21 cellular contexts compared by ENCODE assay signal in genomic region chr14:91339076-91339475, GRCh38.
DNase-seq lines count a peak whose midpoint lies in the region; ATAC-seq and TF ChIP-seq lines count a peak whose summit lies in the region.
"Had no signal": no experiment of that assay in that cellular context is flagged by ENCODE, and none has a peak within 500 bp of the region (broad histone marks: within the 10 kb centered on the region; RNA-seq: fewer than 3 reads in every experiment).

No MANE protein-coding gene starts in this region.

- no peak overlapping the region for H3K4ac ChIP-seq in mesendoderm (ENCODE audit: low read depth, low read length)

- CTCF ChIA-PET in activated naive CD4-positive, alpha-beta T cell treated with anti-CD3 and anti-CD28 coated beads, Interleukin-2, amount 10 ng/mL, durations not matched to agents 7 days and 5 days (lab: Charles Lee) = interaction anchor here (1.8 to 1.9 kb wide), 2 partner anchors 11 to 15 kb away, joined by 6 read pairs; no protein-coding TSS in a partner anchor
- CTCF ChIA-PET in activated naive CD4-positive, alpha-beta T cell treated with anti-CD3 and anti-CD28 coated beads for 36 hours (lab: Charles Lee) = interaction anchor here (0.9 kb wide), 1 partner anchor 10 kb away, joined by 3 read pairs; no protein-coding TSS in a partner anchor

- no peak overlapping the region for H2BK15ac ChIP-seq in mesendoderm (replicated peaks; ENCODE audit: low read depth)

- peaks cover 8% of the 10 kb centered on the region for H3K4me1 Mint-ChIP-seq in activated naive CD4-positive, alpha-beta T cell treated with anti-CD3 and anti-CD28 coated beads, Interleukin-2, amount 10 ng/mL, durations not matched to agents 7 days and 5 days
- H3K4me1 Mint-ChIP-seq in activated naive CD4-positive, alpha-beta T cell treated with anti-CD3 and anti-CD28 coated beads for 36 hours (ENCODE audit: low read depth) = peaks cover 11% of the 10 kb centered on the region
- peaks cover 15% of the 10 kb centered on the region for H3K4me1 Mint-ChIP-seq in activated T-helper 17 cell treated with anti-CD3 and anti-CD28 coated beads, Interleukin-2, amount 50 U/mL, for 72 hours
- peaks cover 24% of the 10 kb centered on the region for H3K4me1 Mint-ChIP-seq in stimulated activated effector memory CD8-positive, alpha-beta T cell treated with anti-CD3 and anti-CD28 coated beads, Interleukin-12 subunit alpha, Interleukin-12 subunit beta, amount 100 ng/mL, for 72 hours
- H3K4me1 Mint-ChIP-seq in neural progenitor cell = peaks cover 2% of the 10 kb centered on the region

- H3K27ac Mint-ChIP-seq in activated naive CD4-positive, alpha-beta T cell treated with anti-CD3 and anti-CD28 coated beads, Interleukin-2, amount 10 ng/mL, durations not matched to agents 7 days and 5 days = peak overlapping the region; percentile 37
- H3K27ac Mint-ChIP-seq in activated naive CD4-positive, alpha-beta T cell treated with anti-CD3 and anti-CD28 coated beads for 36 hours = no peak overlapping the region
- peak overlapping the region; percentile 77 for H3K27ac Mint-ChIP-seq in activated T-helper 17 cell treated with anti-CD3 and anti-CD28 coated beads, Interleukin-2, amount 50 U/mL, for 72 hours
- peak overlapping the region; percentile 84 for H3K27ac Mint-ChIP-seq in stimulated activated effector memory CD8-positive, alpha-beta T cell treated with anti-CD3 and anti-CD28 coated beads, Interleukin-12 subunit alpha, Interleukin-12 subunit beta, amount 100 ng/mL, for 72 hours
- no peak overlapping the region for H3K27ac Mint-ChIP-seq in neural progenitor cell
- H3K27ac Mint-ChIP-seq: HFFc6 had no signal

- no peak overlapping the region for H3K4me3 ChIP-seq in neural progenitor cell
- no peak overlapping the region for H3K4me3 ChIP-seq in HAP-1
- H3K4me3 ChIP-seq in mesendoderm (ENCODE audit: low read length) = no peak overlapping the region
- H3K4me3 ChIP-seq: GM12878 had no signal

- DNase-seq in activated naive CD4-positive, alpha-beta T cell treated with anti-CD3 and anti-CD28 coated beads, Interleukin-2, amount 10 ng/mL, durations not matched to agents 7 days and 5 days = no peak
- no peak for DNase-seq in activated naive CD4-positive, alpha-beta T cell treated with anti-CD3 and anti-CD28 coated beads for 36 hours
- DNase-seq in left kidney (ENCODE audit: low read depth, low spot score) (peak; percentile 46), neural progenitor cell (ENCODE audit: low spot score) (no peak), HAP-1 (ENCODE audit: low spot score in 2 of 2) (no peak), mesendoderm (no peak)
- DNase-seq in stimulated activated effector memory CD8-positive, alpha-beta T cell treated with anti-CD3 and anti-CD28 coated beads, Interleukin-12 subunit alpha, Interleukin-12 subunit beta, amount 100 ng/mL, for 72 hours (ENCODE audit: low spot score in 2 of 2) = no peak
- DNase-seq: 8988T; CD4-positive, CD25-positive, alpha-beta regulatory T cell; DMS53; EL; NCI-H1417; NCI-H187; NCI-H226; NCI-H82; OCI-M1; SHP77 had no signal

- H3K36me3 ChIP-seq in neural progenitor cell (no peaks in the 10 kb centered on the region), HAP-1 (replicated peaks) (peaks cover 35% of the 10 kb centered on the region), mesendoderm (ENCODE audit: control insufficient read depth, insufficient read depth, low read length) (peaks cover 4% of the 10 kb centered on the region)

- H3K9me3 ChIP-seq in neural progenitor cell (ENCODE audit: low read depth) (no peaks in the 10 kb centered on the region), HAP-1 (no peaks in the 10 kb centered on the region)

- intact Hi-C loops in activated naive CD4-positive, alpha-beta T cell treated with anti-CD3 and anti-CD28 coated beads for 36 hours (cut with micrococcal nuclease) = no loop called here

- no peak overlapping the region for H3K23ac ChIP-seq in mesendoderm (ENCODE audit: low read length)

- H2AK5ac ChIP-seq in mesendoderm (ENCODE audit: low read length) = no peak overlapping the region

- no peak for ATAC-seq in activated T-helper 17 cell treated with anti-CD3 and anti-CD28 coated beads, Interleukin-2, amount 50 U/mL, for 72 hours (replicated peaks)
- no peak for ATAC-seq in stimulated activated effector memory CD8-positive, alpha-beta T cell treated with anti-CD3 and anti-CD28 coated beads, Interleukin-12 subunit alpha, Interleukin-12 subunit beta, amount 100 ng/mL, for 72 hours
- ATAC-seq: GM12878 had no signal

- in situ Hi-C loops in HAP-1 (cut with MboI; ENCODE audit: low sequenced_read_pairs) = no loop called here

- H3K79me1 ChIP-seq in mesendoderm (ENCODE audit: low read length) = no peaks in the 10 kb centered on the region

- no peak overlapping the region for H3K18ac ChIP-seq in mesendoderm (ENCODE audit: low read length)

- H4K20me1 ChIP-seq in neural progenitor cell (ENCODE audit: low read depth) = peaks cover 13% of the 10 kb centered on the region

- H3K36me3 Mint-ChIP-seq in activated naive CD4-positive, alpha-beta T cell treated with anti-CD3 and anti-CD28 coated beads, Interleukin-2, amount 10 ng/mL, durations not matched to agents 7 days and 5 days = peaks cover 63% of the 10 kb centered on the region
- peaks cover 9% of the 10 kb centered on the region for H3K36me3 Mint-ChIP-seq in activated naive CD4-positive, alpha-beta T cell treated with anti-CD3 and anti-CD28 coated beads for 36 hours (ENCODE audit: low read depth)
- H3K36me3 Mint-ChIP-seq in activated T-helper 17 cell treated with anti-CD3 and anti-CD28 coated beads, Interleukin-2, amount 50 U/mL, for 72 hours (ENCODE audit: low read depth) = peaks cover 97% of the 10 kb centered on the region
- H3K36me3 Mint-ChIP-seq in stimulated activated effector memory CD8-positive, alpha-beta T cell treated with anti-CD3 and anti-CD28 coated beads, Interleukin-12 subunit alpha, Interleukin-12 subunit beta, amount 100 ng/mL, for 72 hours = peaks cover 100% of the 10 kb centered on the region
- peaks cover 15% of the 10 kb centered on the region for H3K36me3 Mint-ChIP-seq in neural progenitor cell

- H3K9ac ChIP-seq in neural progenitor cell (no peak overlapping the region), mesendoderm (ENCODE audit: low read length) (no peak overlapping the region)
- H3K9ac ChIP-seq: KMS-11 had no signal

- no peak overlapping the region for H3K56ac ChIP-seq in mesendoderm (ENCODE audit: low read length)

- H3K9me3 Mint-ChIP-seq in activated naive CD4-positive, alpha-beta T cell treated with anti-CD3 and anti-CD28 coated beads, Interleukin-2, amount 10 ng/mL, durations not matched to agents 7 days and 5 days = no peaks in the 10 kb centered on the region
- no peaks in the 10 kb centered on the region for H3K9me3 Mint-ChIP-seq in activated naive CD4-positive, alpha-beta T cell treated with anti-CD3 and anti-CD28 coated beads for 36 hours
- no peaks in the 10 kb centered on the region for H3K9me3 Mint-ChIP-seq in activated T-helper 17 cell treated with anti-CD3 and anti-CD28 coated beads, Interleukin-2, amount 50 U/mL, for 72 hours
- no peaks in the 10 kb centered on the region for H3K9me3 Mint-ChIP-seq in stimulated activated effector memory CD8-positive, alpha-beta T cell treated with anti-CD3 and anti-CD28 coated beads, Interleukin-12 subunit alpha, Interleukin-12 subunit beta, amount 100 ng/mL, for 72 hours
- H3K9me3 Mint-ChIP-seq in neural progenitor cell = no peaks in the 10 kb centered on the region
- H3K9me3 Mint-ChIP-seq: CD4-positive, CD25-positive, alpha-beta regulatory T cell; HFFc6 had no signal

- no peak overlapping the region for H2BK5ac ChIP-seq in mesendoderm (ENCODE audit: low read length)

- H3K4me2 ChIP-seq in neural progenitor cell (no peak overlapping the region), mesendoderm (ENCODE audit: low read length) (no peak overlapping the region)
- H3K4me2 ChIP-seq: KMS-11 had no signal

- H3K4me1 ChIP-seq in neural progenitor cell (no peaks in the 10 kb centered on the region), HAP-1 (no peaks in the 10 kb centered on the region), mesendoderm (ENCODE audit: control insufficient read depth, low read depth, low read length) (no peaks in the 10 kb centered on the region)

- no peak overlapping the region for H4K5ac ChIP-seq in mesendoderm (ENCODE audit: low read length)

- no peak for TF ChIP-seq CTCF in neural progenitor cell (IDR thresholded peaks at IDR 0.05)

- no peak overlapping the region for H2BK120ac ChIP-seq in mesendoderm (ENCODE audit: low read depth, low read length)

- H3F3A ChIP-seq in neural progenitor cell (ENCODE audit: low read depth) = no peaks in the 10 kb centered on the region

- no peak overlapping the region for H2AFZ ChIP-seq in neural progenitor cell (replicated peaks)

- H3K27ac ChIP-seq in neural progenitor cell (no peak overlapping the region), mesendoderm (ENCODE audit: low read depth, low read length) (no peak overlapping the region)
- H3K27ac ChIP-seq: KMS-11 had no signal

- no peak overlapping the region for H3K4me3 Mint-ChIP-seq in activated naive CD4-positive, alpha-beta T cell treated with anti-CD3 and anti-CD28 coated beads, Interleukin-2, amount 10 ng/mL, durations not matched to agents 7 days and 5 days
- no peak overlapping the region for H3K4me3 Mint-ChIP-seq in activated naive CD4-positive, alpha-beta T cell treated with anti-CD3 and anti-CD28 coated beads for 36 hours
- no peak overlapping the region for H3K4me3 Mint-ChIP-seq in activated T-helper 17 cell treated with anti-CD3 and anti-CD28 coated beads, Interleukin-2, amount 50 U/mL, for 72 hours
- H3K4me3 Mint-ChIP-seq in stimulated activated effector memory CD8-positive, alpha-beta T cell treated with anti-CD3 and anti-CD28 coated beads, Interleukin-12 subunit alpha, Interleukin-12 subunit beta, amount 100 ng/mL, for 72 hours = no peak overlapping the region
- H3K4me3 Mint-ChIP-seq in neural progenitor cell = no peak overlapping the region
- H3K4me3 Mint-ChIP-seq: CD4-positive, CD25-positive, alpha-beta regulatory T cell; HFFc6 had no signal

- H3K27me3 ChIP-seq in neural progenitor cell = no peaks in the 10 kb centered on the region
- H3K27me3 ChIP-seq in HAP-1 (ENCODE audit: low read depth) = no peaks in the 10 kb centered on the region
- no peaks in the 10 kb centered on the region for H3K27me3 ChIP-seq in mesendoderm (ENCODE audit: insufficient read depth, low read length, poor library complexity)

- no peak overlapping the region for H4K8ac ChIP-seq in mesendoderm (ENCODE audit: low read depth, low read length)

- no peaks in the 10 kb centered on the region for H3K27me3 Mint-ChIP-seq in activated naive CD4-positive, alpha-beta T cell treated with anti-CD3 and anti-CD28 coated beads, Interleukin-2, amount 10 ng/mL, durations not matched to agents 7 days and 5 days
- no peaks in the 10 kb centered on the region for H3K27me3 Mint-ChIP-seq in activated naive CD4-positive, alpha-beta T cell treated with anti-CD3 and anti-CD28 coated beads for 36 hours (ENCODE audit: low read depth)
- no peaks in the 10 kb centered on the region for H3K27me3 Mint-ChIP-seq in activated T-helper 17 cell treated with anti-CD3 and anti-CD28 coated beads, Interleukin-2, amount 50 U/mL, for 72 hours
- peaks cover 2% of the 10 kb centered on the region for H3K27me3 Mint-ChIP-seq in neural progenitor cell (ENCODE audit: insufficient read depth, low read depth)
- H3K27me3 Mint-ChIP-seq: CD4-positive, CD25-positive, alpha-beta regulatory T cell had no signal

- H3K79me2 ChIP-seq in neural progenitor cell (ENCODE audit: low read depth) = no peaks in the 10 kb centered on the region
- no peaks in the 10 kb centered on the region for H3K79me2 ChIP-seq in mesendoderm (ENCODE audit: control insufficient read depth, insufficient read depth, low read length)

- WGBS in mesendoderm (ENCODE audit: extremely low coverage, insufficient coverage, low lambda C conversion rate) = no CpG with 5 or more reads among the region's 17 CpGs

Comparison
In these comparisons a context has a peak if more than half of its experiments do, and no peak if none do; other contexts are left out.
1. H3K27ac Mint-ChIP-seq: peak in activated naive CD4-positive, alpha-beta T cell treated with anti-CD3 and anti-CD28 coated beads, Interleukin-2, amount 10 ng/mL, durations not matched to agents 7 days and 5 days (single experiment), activated T-helper 17 cell treated with anti-CD3 and anti-CD28 coated beads, Interleukin-2, amount 50 U/mL, for 72 hours (single experiment) and stimulated activated effector memory CD8-positive, alpha-beta T cell treated with anti-CD3 and anti-CD28 coated beads, Interleukin-12 subunit alpha, Interleukin-12 subunit beta, amount 100 ng/mL, for 72 hours (single experiment); none in activated naive CD4-positive, alpha-beta T cell treated with anti-CD3 and anti-CD28 coated beads for 36 hours (single experiment) and neural progenitor cell (single experiment).